11 cellular contexts compared by ENCODE assay signal in genomic region chr10:1367938-1368697, GRCh38.
"Had no signal": no experiment of that assay in that cellular context is flagged by ENCODE, and none has a peak within 500 bp of the region (broad histone marks: within the 10 kb centered on the region; RNA-seq: fewer than 3 reads in every experiment).

No MANE protein-coding gene starts in this region.

- H3K27ac ChIP-seq: cardiac muscle cell, coronary artery, lower lobe of right lung, transverse colon had no signal

- H3K4me3 Mint-ChIP-seq: activated T-cell treated with anti-CD3 and anti-CD28 coated beads, Interleukin-2, amount 50 U/mL, for 72 hours; naive B cell had no signal

- H3K27ac Mint-ChIP-seq: activated naive CD4-positive, alpha-beta T cell treated with anti-CD3 and anti-CD28 coated beads, Interleukin-2, amount 50 U/mL, for 72 hours; activated T-cell treated with anti-CD3 and anti-CD28 coated beads, Interleukin-2, amount 50 U/mL, for 72 hours had no signal

- H3K4me1 ChIP-seq: lower lobe of right lung, transverse colon had no signal

- H3K27me3 ChIP-seq: cardiac muscle cell, foreskin keratinocyte, transverse colon had no signal

- H3K9me3 ChIP-seq: lower lobe of right lung, transverse colon had no signal

- H3K36me3 Mint-ChIP-seq: activated naive CD4-positive, alpha-beta T cell treated with anti-CD3 and anti-CD28 coated beads, Interleukin-2, amount 50 U/mL, for 72 hours; naive B cell had no signal

- H3K4me3 ChIP-seq: cardiac muscle cell, coronary artery, lower lobe of right lung, transverse colon had no signal

- H3K36me3 ChIP-seq: cardiac muscle cell, lower lobe of right lung, transverse colon had no signal

- DNase-seq: activated gamma-delta T cell; effector CD4-positive, alpha-beta T cell; foreskin keratinocyte; lower lobe of right lung; naive B cell; stimulated activated naive CD4-positive, alpha-beta T cell treated with Interleukin-2 at 50 U/mL for 16 hours had no signal

- H3K9me3 Mint-ChIP-seq: activated naive CD4-positive, alpha-beta T cell treated with anti-CD3 and anti-CD28 coated beads, Interleukin-2, amount 50 U/mL, for 72 hours; activated T-cell treated with anti-CD3 and anti-CD28 coated beads, Interleukin-2, amount 50 U/mL, for 72 hours had no signal
